Comparison of ENCODE assay signal across 39 cellular contexts in the genomic region with DNA sequence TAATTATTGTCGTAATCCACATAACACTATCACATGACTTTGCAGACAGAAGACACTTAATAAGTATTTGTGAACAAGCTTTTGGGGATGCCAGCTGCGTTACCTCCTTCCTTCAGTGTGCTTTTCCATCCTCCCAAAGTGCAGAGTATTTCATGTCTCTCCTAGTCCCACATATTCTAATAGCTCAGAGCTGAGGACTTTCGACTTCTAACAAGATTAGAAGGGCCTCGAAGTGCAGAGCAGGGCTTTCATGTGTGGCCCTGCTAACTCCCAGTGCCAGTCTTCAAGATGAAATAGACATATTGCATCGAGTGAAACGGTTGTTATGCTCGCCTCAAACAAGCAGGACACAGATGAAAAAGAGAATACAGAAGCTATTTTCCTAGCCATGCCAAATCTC.
"Had no signal": no experiment of that assay in that cellular context is flagged by ENCODE, and none has a peak within 500 bp of the region (broad histone marks: within the 10 kb centered on the region; RNA-seq: fewer than 3 reads in every experiment).

No MANE protein-coding gene starts in this region.

- H3K4me3 ChIP-seq: adrenal gland, ascending aorta, body of pancreas, breast epithelium, cardiac muscle cell had no signal

- H3K4me1 Mint-ChIP-seq: activated naive CD4-positive, alpha-beta T cell treated with anti-CD3 and anti-CD28 coated beads, Interleukin-2, amount 10 ng/mL, durations not matched to agents 7 days and 5 days; activated naive CD4-positive, alpha-beta T cell treated with anti-CD3 and anti-CD28 coated beads, Interleukin-2, amount 50 U/mL, for 24 hours; activated naive CD8-positive, alpha-beta T cell treated with anti-CD3 and anti-CD28 coated beads for 36 hours; activated naive CD8-positive, alpha-beta T cell treated with anti-CD3 and anti-CD28 coated beads, Interleukin-2, amount 10 ng/mL, durations not matched to agents 7 days and 5 days; activated naive CD8-positive, alpha-beta T cell treated with anti-CD3 and anti-CD28 coated beads, Interleukin-2, amount 50 U/mL, for 24 hours; activated T-helper 17 cell treated with anti-CD3 and anti-CD28 coated beads, Interleukin-2, amount 50 U/mL, for 72 hours; brain; central memory CD8-positive, alpha-beta T cell had no signal

- H3K27ac Mint-ChIP-seq: activated naive CD4-positive, alpha-beta T cell treated with anti-CD3 and anti-CD28 coated beads for 36 hours; activated naive CD4-positive, alpha-beta T cell treated with anti-CD3 and anti-CD28 coated beads, Interleukin-2, amount 10 ng/mL, durations not matched to agents 7 days and 5 days; activated naive CD4-positive, alpha-beta T cell treated with anti-CD3 and anti-CD28 coated beads, Interleukin-2, amount 50 U/mL, for 24 hours; activated naive CD4-positive, alpha-beta T cell treated with anti-CD3 and anti-CD28 coated beads, Interleukin-2, amount 50 U/mL, for 72 hours; activated naive CD8-positive, alpha-beta T cell; activated naive CD8-positive, alpha-beta T cell treated with anti-CD3 and anti-CD28 coated beads for 36 hours; activated naive CD8-positive, alpha-beta T cell treated with anti-CD3 and anti-CD28 coated beads, Interleukin-2, amount 10 ng/mL, durations not matched to agents 7 days and 5 days; activated naive CD8-positive, alpha-beta T cell treated with anti-CD3 and anti-CD28 coated beads, Interleukin-2, amount 50 U/mL, for 24 hours; activated T-cell treated with anti-CD3 and anti-CD28 coated beads, Interleukin-2, amount 50 U/mL, for 24 hours; activated T-cell treated with anti-CD3 and anti-CD28 coated beads, Interleukin-2, amount 50 U/mL, for 72 hours; activated T-helper 1 cell treated with anti-CD3 and anti-CD28 coated beads, Interleukin-12 subunit alpha, Interleukin-12 subunit beta, Interleukin-2, Interleukin-4 antibody, amounts not matched to agents 30 ng/mL and 10 ng/mL and 1 ng/mL, durations not matched to agents 14 hours and 24 hours and 36 hours; activated T-helper 17 cell treated with anti-CD3 and anti-CD28 coated beads, Interleukin-2, amount 50 U/mL, for 72 hours; activated T-helper 2 cell treated with anti-CD3 and anti-CD28 coated beads, Interferon-gamma antibody, Interleukin-2, Interleukin-4, amounts not matched to agents 10 μg/mL and 5 μg/mL and 100 μg/mL, durations not matched to agents 14 hours and 24 hours and 36 hours; brain had no signal

- ATAC-seq: activated naive CD4-positive, alpha-beta T cell treated with anti-CD3 and anti-CD28 coated beads, Interleukin-2, amount 50 U/mL, for 72 hours; activated naive CD8-positive, alpha-beta T cell treated with anti-CD3 and anti-CD28 coated beads, Interleukin-2, amount 50 U/mL, for 24 hours; activated T-cell treated with anti-CD3 and anti-CD28 coated beads, Interleukin-2, amount 50 U/mL, for 4 hours; activated T-cell treated with anti-CD3 and anti-CD28 coated beads, Interleukin-2, amount 50 U/mL, for 72 hours; activated T-helper 17 cell treated with anti-CD3 and anti-CD28 coated beads, Interleukin-2, amount 50 U/mL, for 72 hours; body of pancreas had no signal

- H3K4me1 ChIP-seq: ascending aorta, breast epithelium had no signal

- H3K36me3 Mint-ChIP-seq: activated naive CD4-positive, alpha-beta T cell treated with anti-CD3 and anti-CD28 coated beads, Interleukin-2, amount 10 ng/mL, durations not matched to agents 7 days and 5 days; brain had no signal

- H3K27me3 ChIP-seq: adrenal gland, ascending aorta, body of pancreas, brain microvascular endothelial cell, breast epithelium, cardiac muscle cell had no signal

- FAIRE-seq: astrocyte, bronchial epithelial cell had no signal

- H3K27ac ChIP-seq: ascending aorta, body of pancreas, brain microvascular endothelial cell, breast epithelium, cardiac muscle cell had no signal

- DNase-seq: activated effector memory CD4-positive, alpha-beta T cell treated with anti-CD3 and anti-CD28 coated beads, Interleukin-2, amount 50 U/mL, for 16 hours; activated effector memory CD4-positive, alpha-beta T cell treated with Interleukin-2 at 50 U/mL for 16 hours; activated gamma-delta T cell; activated gamma-delta T cell treated with Interleukin-2 at 50 U/mL for 16 hours; activated naive CD4-positive, alpha-beta T cell; activated naive CD4-positive, alpha-beta T cell treated with anti-CD3 and anti-CD28 coated beads for 36 hours; activated naive CD4-positive, alpha-beta T cell treated with anti-CD3 and anti-CD28 coated beads, Interleukin-2, amount 10 ng/mL, durations not matched to agents 7 days and 5 days; activated naive CD4-positive, alpha-beta T cell treated with anti-CD3 and anti-CD28 coated beads, Interleukin-2, amount 50 U/mL, for 16 hours; activated naive CD4-positive, alpha-beta T cell treated with Interleukin-2 at 50 U/mL for 16 hours; activated naive CD8-positive, alpha-beta T cell treated with anti-CD3 and anti-CD28 coated beads for 36 hours; activated naive CD8-positive, alpha-beta T cell treated with anti-CD3 and anti-CD28 coated beads, Interleukin-2, amount 10 ng/mL, durations not matched to agents 7 days and 5 days; activated naive CD8-positive, alpha-beta T cell treated with anti-CD3 and anti-CD28 coated beads, Interleukin-2, amount 50 U/mL, for 24 hours; activated T-cell treated with anti-CD3 and anti-CD28 coated beads, Interleukin-2, amount 50 U/mL, for 24 hours; activated T-cell treated with anti-CD3 and anti-CD28 coated beads, Interleukin-2, amount 50 U/mL, for 4 hours; activated T-cell treated with anti-CD3 and anti-CD28 coated beads, Interleukin-2, amount 50 U/mL, for 48 hours; activated T-cell treated with anti-CD3 and anti-CD28 coated beads, Interleukin-2, amount 50 U/mL, for 72 hours; amniotic stem cell; amygdala; anterior cingulate cortex; aorta; body of pancreas; brain microvascular endothelial cell; caudate nucleus; central memory CD4-positive, alpha-beta T cell; cerebellar nuclear complex had no signal

- H3K36me3 ChIP-seq: adrenal gland, ascending aorta, brain microvascular endothelial cell, breast epithelium, cardiac muscle cell had no signal

- H3K4me3 Mint-ChIP-seq: activated naive CD4-positive, alpha-beta T cell treated with anti-CD3 and anti-CD28 coated beads for 36 hours; activated naive CD4-positive, alpha-beta T cell treated with anti-CD3 and anti-CD28 coated beads, Interleukin-2, amount 10 ng/mL, durations not matched to agents 7 days and 5 days; activated naive CD4-positive, alpha-beta T cell treated with anti-CD3 and anti-CD28 coated beads, Interleukin-2, amount 50 U/mL, for 24 hours; activated naive CD8-positive, alpha-beta T cell; activated naive CD8-positive, alpha-beta T cell treated with anti-CD3 and anti-CD28 coated beads for 36 hours; activated naive CD8-positive, alpha-beta T cell treated with anti-CD3 and anti-CD28 coated beads, Interleukin-2, amount 10 ng/mL, durations not matched to agents 7 days and 5 days; activated naive CD8-positive, alpha-beta T cell treated with anti-CD3 and anti-CD28 coated beads, Interleukin-2, amount 50 U/mL, for 24 hours; activated T-cell treated with anti-CD3 and anti-CD28 coated beads, Interleukin-2, amount 50 U/mL, for 24 hours; activated T-cell treated with anti-CD3 and anti-CD28 coated beads, Interleukin-2, amount 50 U/mL, for 4 hours; activated T-cell treated with anti-CD3 and anti-CD28 coated beads, Interleukin-2, amount 50 U/mL, for 72 hours; activated T-helper 1 cell treated with anti-CD3 and anti-CD28 coated beads, Interleukin-12 subunit alpha, Interleukin-12 subunit beta, Interleukin-2, Interleukin-4 antibody, amounts not matched to agents 30 ng/mL and 10 ng/mL and 1 ng/mL, durations not matched to agents 14 hours and 24 hours and 36 hours; activated T-helper 17 cell treated with anti-CD3 and anti-CD28 coated beads, Interleukin-2, amount 50 U/mL, for 72 hours; brain; central memory CD8-positive, alpha-beta T cell had no signal
